ENCODE assay signal across 32 cellular contexts in genomic region chr7:44517175-44517574, GRCh38. TPM values are rescaled to one million over a fixed set of nuclear protein-coding genes. Genes with fewer than 3 reads are reported as not detected.
"Had no signal": no experiment of that assay in that cellular context is flagged by ENCODE, and none has a peak within 500 bp of the region (broad histone marks: within the 10 kb centered on the region; RNA-seq: fewer than 3 reads in every experiment).

No MANE protein-coding gene starts in this region.

- H3K4me1 Mint-ChIP-seq: naive thymus-derived CD4-positive, alpha-beta T cell; natural killer cell; nephron; neural progenitor cell; stimulated activated naive B cell treated with anti-CD40 and anti-IgM and Interleukin-4, amounts not matched to agents 10 μg/mL and 1 μg/mL and 100 μg/mL, for 72 hours had no signal

- H3K4me3 Mint-ChIP-seq: naive thymus-derived CD4-positive, alpha-beta T cell; natural killer cell; nephron; neural progenitor cell; stimulated activated naive B cell treated with anti-CD40 and anti-IgM and Interleukin-4, amounts not matched to agents 10 μg/mL and 1 μg/mL and 100 μg/mL, for 72 hours; stimulated activated naive CD8-positive, alpha-beta T cell treated with anti-CD3 and anti-CD28 coated beads, Interleukin-15, Interleukin-2, amounts not matched to agents 100 ng/mL and 50 ng/mL, for 24 hours had no signal

- H3K36me3 Mint-ChIP-seq: naive thymus-derived CD4-positive, alpha-beta T cell; natural killer cell; neural progenitor cell; stimulated activated naive B cell treated with anti-CD40 and anti-IgM and Interleukin-4, amounts not matched to agents 10 μg/mL and 1 μg/mL and 100 μg/mL, for 72 hours had no signal

- ATAC-seq: naive thymus-derived CD4-positive, alpha-beta T cell; natural killer cell; pancreas; psoas muscle; right cardiac atrium; sciatic nerve; stimulated activated naive B cell treated with anti-CD40 and anti-IgM and Interleukin-4, amounts not matched to agents 10 μg/mL and 1 μg/mL and 100 μg/mL, for 72 hours; upper lobe of right lung had no signal

- H3K4me1 ChIP-seq: neural progenitor cell, pancreas, psoas muscle, spleen, stomach, thyroid gland, tibial nerve, upper lobe of right lung, uterus had no signal

- H3K36me3 ChIP-seq: neural progenitor cell, neutrophil, pancreas, spleen, thoracic aorta, thyroid gland, upper lobe of right lung, uterus had no signal

- H3K27ac Mint-ChIP-seq: natural killer cell; nephron; neural progenitor cell; stimulated activated naive B cell treated with anti-CD40 and anti-IgM and Interleukin-4, amounts not matched to agents 10 μg/mL and 1 μg/mL and 100 μg/mL, for 72 hours; stimulated activated naive CD8-positive, alpha-beta T cell treated with anti-CD3 and anti-CD28 coated beads, Interleukin-15, Interleukin-2, amounts not matched to agents 100 ng/mL and 50 ng/mL, for 24 hours had no signal

- DNase-seq: naive thymus-derived CD4-positive, alpha-beta T cell; natural killer cell; nucleus accumbens; pancreas; psoas muscle; right cardiac atrium; spleen; stimulated activated CD4-positive, alpha-beta T cell treated with anti-CD3 and anti-CD28 coated beads, Interleukin-12 subunit alpha, Interleukin-12 subunit beta, amount 100 ng/mL, for 4 hours; stimulated activated CD4-positive, alpha-beta T cell treated with anti-CD3 and anti-CD28 coated beads, Interleukin-1b, Interleukin-23, amount 100 ng/mL, for 48 hours; stimulated activated CD4-positive, alpha-beta T cell treated with anti-CD3 and anti-CD28 coated beads, Interleukin-4, amount 100 ng/mL, for 1 hour; stimulated activated CD4-positive, alpha-beta T cell treated with anti-CD3 and anti-CD28 coated beads, Interleukin-4, amount 100 ng/mL, for 4 hours; stimulated activated CD8-positive, alpha-beta memory T cell treated with anti-CD3 and anti-CD28 coated beads, Interleukin-4, amount 100 ng/mL, for 48 hours; stimulated activated naive B cell treated with anti-CD40 and anti-IgM and Interleukin-4, amounts not matched to agents 10 μg/mL and 1 μg/mL and 100 μg/mL, for 72 hours; stimulated activated naive CD4-positive, alpha-beta T cell treated with Interleukin-2 at 50 U/mL for 16 hours; stomach; thyroid gland; trophoblast cell; upper lobe of right lung; uterus had no signal

- H3K9me3 Mint-ChIP-seq: natural killer cell; nephron; neural progenitor cell; stimulated activated naive B cell treated with anti-CD40 and anti-IgM and Interleukin-4, amounts not matched to agents 10 μg/mL and 1 μg/mL and 100 μg/mL, for 72 hours; stimulated activated naive CD8-positive, alpha-beta T cell treated with anti-CD3 and anti-CD28 coated beads, Interleukin-15, Interleukin-2, amounts not matched to agents 100 ng/mL and 50 ng/mL, for 24 hours had no signal

- H3K9ac ChIP-seq: neural progenitor cell had no signal

- H2AFZ ChIP-seq: neural progenitor cell had no signal

- H3K4me3 ChIP-seq: neural progenitor cell, pancreas, psoas muscle, skin epidermis, smooth muscle cell, spleen, stomach, thoracic aorta, thyroid gland, tibial nerve, upper lobe of right lung, uterus had no signal

- H3K9me3 ChIP-seq: neutrophil, pancreas, psoas muscle, spleen, stomach, thoracic aorta, thyroid gland, tibial nerve, upper lobe of right lung, uterus had no signal

- H3K4me2 ChIP-seq: neural progenitor cell, smooth muscle cell had no signal

- H3K27ac ChIP-seq: neural progenitor cell, neutrophil, pancreas, psoas muscle, skin epidermis, spleen, stomach, thoracic aorta, thyroid gland, tibial nerve, upper lobe of right lung, uterus had no signal

- H3K27me3 Mint-ChIP-seq: stimulated activated naive CD8-positive, alpha-beta T cell treated with anti-CD3 and anti-CD28 coated beads, Interleukin-15, Interleukin-2, amounts not matched to agents 100 ng/mL and 50 ng/mL, for 24 hours had no signal

- H3K27me3 ChIP-seq: neural progenitor cell, pancreas, stomach, thyroid gland, tibial nerve, upper lobe of right lung, uterus had no signal

RNA-seq across cellular contexts. Expression of gene NPC1L1, which starts 24.0 kb away (rescaled TPM):
- total RNA-seq: osteocyte, temporal lobe, thyroid gland, urinary bladder had no signal
- polyA plus RNA-seq: naive thymus-derived CD4-positive, alpha-beta T cell; neural cell had no signal
